In genomic region chr17:65547253-65547670, GRCh38 we compare ENCODE assay signal across 16 cellular contexts. TPM values are rescaled to one million over a fixed set of nuclear protein-coding genes. Genes with fewer than 3 reads are reported as not detected.
DNase-seq lines count a peak whose midpoint lies in the region; ATAC-seq and TF ChIP-seq lines count a peak whose summit lies in the region.
"Had no signal": no experiment of that assay in that cellular context is flagged by ENCODE, and none has a peak within 500 bp of the region (broad histone marks: within the 10 kb centered on the region; RNA-seq: fewer than 3 reads in every experiment).

No MANE protein-coding gene starts in this region.

- POLR2A ChIA-PET in A673 (lab: Charles Lee; ENCODE audit: low non-redundant PET): no interaction called here

- no peaks in the 10 kb centered on the region for H3K27me3 ChIP-seq in fibroblast of lung (ENCODE audit: control insufficient read depth, insufficient read depth, low read length)
- no peaks in the 10 kb centered on the region for H3K27me3 ChIP-seq in A673 (replicated peaks; ENCODE audit: insufficient read depth, low read depth, low read length, poor library complexity)

- CTCF ChIA-PET in A673 (lab: Charles Lee): no interaction called here

- no peak for ATAC-seq in GM18517 (IDR thresholded peaks at IDR 0.05; ENCODE audit: unreplicated experiment)
- ATAC-seq: WTC11 had no signal

- no peaks in the 10 kb centered on the region for H3K9me3 ChIP-seq in fibroblast of lung (ENCODE audit: control insufficient read depth, insufficient read depth, low read depth, low read length)
- no peaks in the 10 kb centered on the region for H3K9me3 ChIP-seq in A673 (ENCODE audit: low read depth, low read length, poor library complexity, severe bottlenecking)

- no peak overlapping the region for H3K9ac ChIP-seq in fibroblast of lung (ENCODE audit: insufficient read depth, low read length)

- H3K4me1 ChIP-seq in fibroblast of lung (ENCODE audit: control insufficient read depth, extremely low read depth, insufficient read depth, low read length) (peaks cover 3% of the 10 kb centered on the region), urinary bladder (ENCODE audit: insufficient read depth) (no peaks in the 10 kb centered on the region), A673 (ENCODE audit: insufficient read depth, low read length, poor library complexity, severe bottlenecking) (no peaks in the 10 kb centered on the region)

- H3K27ac Mint-ChIP-seq in activated naive CD4-positive, alpha-beta T cell treated with anti-CD3 and anti-CD28 coated beads, Interleukin-2, amount 50 U/mL, for 24 hours: peak overlapping the region; percentile 63
- H3K27ac Mint-ChIP-seq: activated T-helper 2 cell treated with anti-CD3 and anti-CD28 coated beads, Interferon-gamma antibody, Interleukin-2, Interleukin-4, amounts not matched to agents 10 μg/mL and 5 μg/mL and 100 μg/mL, durations not matched to agents 14 hours and 24 hours and 36 hours; WTC11 had no signal

- H2AFZ ChIP-seq in fibroblast of lung (ENCODE audit: low read length): no peak overlapping the region

- no peak overlapping the region for H3K4me3 ChIP-seq in fibroblast of lung (replicated peaks in 1 of 4; ENCODE audit: control extremely low read depth in 1 of 4, insufficient read depth in 1 of 4, low read depth in 3 of 4, low read length in 4 of 4)
- H3K4me3 ChIP-seq in urinary bladder (ENCODE audit: low read depth, low read length): no peak overlapping the region
- no peak overlapping the region for H3K4me3 ChIP-seq in A673 (ENCODE audit: low read depth, low read length, poor library complexity, severe bottlenecking)

- no peaks in the 10 kb centered on the region for H3K36me3 ChIP-seq in fibroblast of lung (ENCODE audit: control insufficient read depth, insufficient read depth, low read length)
- peaks cover under 1% of the 10 kb centered on the region for H3K36me3 ChIP-seq in urinary bladder (ENCODE audit: insufficient read depth)
- peaks cover 4% of the 10 kb centered on the region for H3K36me3 ChIP-seq in A673 (ENCODE audit: insufficient read depth, low read length, poor library complexity, severe bottlenecking)

- H3K36me3 Mint-ChIP-seq in activated naive CD4-positive, alpha-beta T cell treated with anti-CD3 and anti-CD28 coated beads, Interleukin-2, amount 50 U/mL, for 24 hours: peaks cover 22% of the 10 kb centered on the region

- TF ChIP-seq CTCF in fibroblast of lung (conservative IDR thresholded peaks at IDR 0.05 in 1 of 2, IDR thresholded peaks at IDR 0.05 in 1 of 2; ENCODE audit: low read depth in 1 of 2, low read length in 2 of 2) (no peak), A673 (conservative IDR thresholded peaks at IDR 0.05; ENCODE audit: low read depth, low read length) (no peak)

- H3K4me1 Mint-ChIP-seq in activated naive CD4-positive, alpha-beta T cell treated with anti-CD3 and anti-CD28 coated beads, Interleukin-2, amount 50 U/mL, for 24 hours: peaks cover 80% of the 10 kb centered on the region

- no peak overlapping the region for H3K4me3 Mint-ChIP-seq in activated naive CD4-positive, alpha-beta T cell treated with anti-CD3 and anti-CD28 coated beads, Interleukin-2, amount 50 U/mL, for 24 hours
- H3K4me3 Mint-ChIP-seq: WTC11 had no signal

- DNase-seq in activated naive CD4-positive, alpha-beta T cell treated with Interleukin-2 at 50 U/mL for 16 hours: no peak
- DNase-seq in fibroblast of lung (ENCODE audit: low read depth in 2 of 2): peak; percentile 52 to 81
- peak; percentile 82 for DNase-seq in myocyte (ENCODE audit: low read depth)
- DNase-seq in A673 (ENCODE audit: low spot score): no peak
- no peak for DNase-seq in GM03348 (ENCODE audit: low spot score)
- DNase-seq: hippocampal formation, midbrain, NCI-H1105 treated with DMSO at 0.1 percent for 48 hours, NCI-H748 treated with DMSO at 0.1 percent for 48 hours, SIG-M5 had no signal

- no peaks in the 10 kb centered on the region for H3K27me3 Mint-ChIP-seq in activated naive CD4-positive, alpha-beta T cell treated with anti-CD3 and anti-CD28 coated beads, Interleukin-2, amount 50 U/mL, for 24 hours

- WGBS in urinary bladder: 37% methylated on average over 5 of the region's 5 CpGs

- H3K27ac ChIP-seq in fibroblast of lung (ENCODE audit: insufficient read depth, low read length) (no peak overlapping the region), urinary bladder (ENCODE audit: low read depth) (peak overlapping the region; percentile 43), A673 (ENCODE audit: low read depth, low read length, poor library complexity, severe bottlenecking) (no peak overlapping the region)
- H3K27ac ChIP-seq: HL-60 had no signal

- H3K9me3 Mint-ChIP-seq in activated naive CD4-positive, alpha-beta T cell treated with anti-CD3 and anti-CD28 coated beads, Interleukin-2, amount 50 U/mL, for 24 hours: no peaks in the 10 kb centered on the region
- H3K9me3 Mint-ChIP-seq: activated T-helper 2 cell treated with anti-CD3 and anti-CD28 coated beads, Interferon-gamma antibody, Interleukin-2, Interleukin-4, amounts not matched to agents 10 μg/mL and 5 μg/mL and 100 μg/mL, durations not matched to agents 14 hours and 24 hours and 36 hours; WTC11 had no signal

- BruUV-seq in A673 (replicated peaks; lab: Mats Ljungman, UMichigan): no TSS peak

- intact Hi-C loops in A673 (cut with micrococcal nuclease; ENCODE audit: unreplicated experiment): no loop called here

- H3K4me2 ChIP-seq in fibroblast of lung (ENCODE audit: extremely low read depth, insufficient read depth, low read length): no peak overlapping the region

- H3K79me2 ChIP-seq in fibroblast of lung (ENCODE audit: control insufficient read depth, insufficient read depth, low read length): no peaks in the 10 kb centered on the region

- no peaks in the 10 kb centered on the region for H4K20me1 ChIP-seq in fibroblast of lung (ENCODE audit: control insufficient read depth, extremely low read depth, insufficient read depth, low read length)

RNA-seq across cellular contexts. Expression of gene AXIN2, which starts 14.2 kb away (rescaled TPM):
- total RNA-seq in fibroblast of lung (1.8 and 2.1 TPM in 2 replicates), myocyte (5.1 and 22.4 TPM in 2 replicates), urinary bladder (23.4 TPM), A673 (2021) (10.7 and 15.2 TPM in 2 replicates)
- polyA plus RNA-seq in fibroblast of lung (1.8 and 2.0 TPM in 2 replicates), urinary bladder (25.4 TPM)
- polyA plus RNA-seq in fibroblast of lung (2012): 1.6 and 1.9 TPM in 2 replicates
- 0.59 and 1.5 TPM in 2 replicates for polyA minus RNA-seq in fibroblast of lung (ENCODE audit: low replicate concordance)
- 3.5 TPM for polyA plus RNA-seq in myocyte (2012)

Comparison
In these comparisons a context has a peak if more than half of its experiments do, and no peak if none do; other contexts are left out.
1. DNase-seq: peak in fibroblast of lung (2 of 2) and myocyte (single experiment); none in activated naive CD4-positive, alpha-beta T cell treated with Interleukin-2 at 50 U/mL for 16 hours (single experiment), A673 (single experiment) and GM03348 (single experiment).